In the genomic region with DNA sequence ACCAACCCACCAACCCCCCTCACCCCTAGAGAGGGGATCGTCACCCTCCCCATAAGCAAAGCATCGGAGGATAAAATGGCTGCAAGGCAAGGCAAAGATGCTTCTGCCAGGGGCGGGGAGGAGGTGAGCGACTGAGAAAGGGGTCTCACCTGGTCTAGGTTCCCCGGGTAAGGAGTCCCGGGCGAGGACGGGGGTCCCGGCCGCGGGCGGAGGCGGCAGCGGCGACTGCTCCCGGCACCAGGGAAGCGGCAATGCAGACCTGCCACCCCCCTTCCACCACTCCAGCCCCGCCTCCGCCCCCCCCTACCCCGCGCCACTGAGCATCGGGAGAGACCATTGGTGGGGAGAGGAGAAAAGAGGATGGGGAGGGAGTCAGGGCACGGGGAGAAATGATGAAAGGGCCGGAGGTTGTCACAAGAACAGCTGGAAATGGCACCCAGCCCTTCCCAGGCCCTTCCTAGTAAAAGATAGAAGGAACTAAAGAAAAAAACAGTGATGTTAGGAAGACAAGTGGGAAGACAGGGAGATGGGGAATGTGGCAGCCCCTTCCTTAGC, we compare ENCODE assay signal across 8 cellular contexts. TPM values are rescaled to one million over a fixed set of nuclear protein-coding genes. Genes with fewer than 3 reads are reported as not detected.
DNase-seq lines count a peak whose midpoint lies in the region; ATAC-seq, FAIRE-seq and TF ChIP-seq lines count a peak whose summit lies in the region.

A gene with protein sequence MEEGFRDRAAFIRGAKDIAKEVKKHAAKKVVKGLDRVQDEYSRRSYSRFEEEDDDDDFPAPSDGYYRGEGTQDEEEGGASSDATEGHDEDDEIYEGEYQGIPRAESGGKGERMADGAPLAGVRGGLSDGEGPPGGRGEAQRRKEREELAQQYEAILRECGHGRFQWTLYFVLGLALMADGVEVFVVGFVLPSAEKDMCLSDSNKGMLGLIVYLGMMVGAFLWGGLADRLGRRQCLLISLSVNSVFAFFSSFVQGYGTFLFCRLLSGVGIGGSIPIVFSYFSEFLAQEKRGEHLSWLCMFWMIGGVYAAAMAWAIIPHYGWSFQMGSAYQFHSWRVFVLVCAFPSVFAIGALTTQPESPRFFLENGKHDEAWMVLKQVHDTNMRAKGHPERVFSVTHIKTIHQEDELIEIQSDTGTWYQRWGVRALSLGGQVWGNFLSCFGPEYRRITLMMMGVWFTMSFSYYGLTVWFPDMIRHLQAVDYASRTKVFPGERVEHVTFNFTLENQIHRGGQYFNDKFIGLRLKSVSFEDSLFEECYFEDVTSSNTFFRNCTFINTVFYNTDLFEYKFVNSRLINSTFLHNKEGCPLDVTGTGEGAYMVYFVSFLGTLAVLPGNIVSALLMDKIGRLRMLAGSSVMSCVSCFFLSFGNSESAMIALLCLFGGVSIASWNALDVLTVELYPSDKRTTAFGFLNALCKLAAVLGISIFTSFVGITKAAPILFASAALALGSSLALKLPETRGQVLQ (minus strand): TSS at position 255 of the 555 bp plus-strand sequence. CDS start 4,004 bp downstream, outside the sequence.

- CTCF ChIA-PET in CD8-positive, alpha-beta T cell (lab: Charles Lee) = no interaction called here

- H3K9me3 Mint-ChIP-seq in CD8-positive, alpha-beta T cell = no peaks in the 10 kb centered on the region

- H3K36me3 ChIP-seq in CD8-positive, alpha-beta T cell (ENCODE audit: insufficient read depth, low read length) = peaks cover 4% of the 10 kb centered on the region
- H3K36me3 ChIP-seq in bronchial epithelial cell (ENCODE audit: control insufficient read depth, insufficient read depth, low read length) = no peaks in the 10 kb centered on the region

- POLR2A ChIA-PET in CD8-positive, alpha-beta T cell (lab: Charles Lee) = interaction anchor here (4.2 kb wide), 1 partner anchor 30 kb away, joined by 29 read pairs; a partner anchor contains a TSS

- TF ChIP-seq CTCF in CD8-positive, alpha-beta T cell (IDR thresholded peaks at IDR 0.05) = no peak
- TF ChIP-seq CTCF in bronchial epithelial cell (IDR thresholded peaks at IDR 0.05; ENCODE audit: insufficient read depth, low read length, severe bottlenecking) = no peak

- no peaks in the 10 kb centered on the region for H3K27me3 ChIP-seq in CD8-positive, alpha-beta T cell (ENCODE audit: insufficient read depth, low read length)
- H3K27me3 ChIP-seq in bronchial epithelial cell (ENCODE audit: control insufficient read depth, insufficient read depth, low read length) = peaks cover 4% of the 10 kb centered on the region

- intact Hi-C loops in CD8-positive, alpha-beta T cell (cut with DNase I, micrococcal nuclease) = loop anchor here in 1 of 2 experiments (2.0 kb wide), 1 partner anchor 19 kb away; a partner anchor contains a TSS

- peaks cover 10% of the 10 kb centered on the region for H3K36me3 Mint-ChIP-seq in CD8-positive, alpha-beta T cell
- no peaks in the 10 kb centered on the region for H3K36me3 Mint-ChIP-seq in T-helper 17 cell (ENCODE audit: low read depth)

- H3K4me1 ChIP-seq in CD8-positive, alpha-beta T cell (ENCODE audit: insufficient read depth, low read length) = peaks cover 34% of the 10 kb centered on the region

- H3K4me3 Mint-ChIP-seq in CD8-positive, alpha-beta T cell = peak within 1 kb of the TSS; percentile 90
- H3K4me3 Mint-ChIP-seq in T-helper 17 cell = peak within 1 kb of the TSS; percentile 90

- peak; percentile 81 for ATAC-seq in CD8-positive, alpha-beta T cell
- peak; percentile 72 for ATAC-seq in T-helper 17 cell
- ATAC-seq in GM18858 (IDR thresholded peaks at IDR 0.05; ENCODE audit: unreplicated experiment) = no peak

- H3K27me3 Mint-ChIP-seq in CD8-positive, alpha-beta T cell (ENCODE audit: low read depth) = no peaks in the 10 kb centered on the region
- H3K27me3 Mint-ChIP-seq in T-helper 17 cell = no peaks in the 10 kb centered on the region

- H3K27ac Mint-ChIP-seq in CD8-positive, alpha-beta T cell = peak within 1 kb of the TSS; percentile 49
- peak within 1 kb of the TSS; percentile 84 for H3K27ac Mint-ChIP-seq in T-helper 17 cell

- H3K4me1 Mint-ChIP-seq in CD8-positive, alpha-beta T cell (ENCODE audit: low read depth) = peaks cover 46% of the 10 kb centered on the region
- peaks cover 17% of the 10 kb centered on the region for H3K4me1 Mint-ChIP-seq in T-helper 17 cell

- no peaks in the 10 kb centered on the region for H3K9me3 ChIP-seq in CD8-positive, alpha-beta T cell (ENCODE audit: low read length)
- no peaks in the 10 kb centered on the region for H3K9me3 ChIP-seq in T-helper 17 cell (ENCODE audit: control insufficient read depth, low read length, poor library complexity, severe bottlenecking)

- H3K27ac ChIP-seq in CD8-positive, alpha-beta T cell (ENCODE audit: low read depth, low read length) = no peak within 1 kb of the TSS

- DNase-seq in CD8-positive, alpha-beta T cell = peak in 6 of 7 experiments; percentile 12 to 67 (median 48)
- DNase-seq in M059J (ENCODE audit: low read depth) = peak; percentile 62
- DNase-seq in T-helper 17 cell = peak in 2 of 3 donors; percentile 33 to 47
- DNase-seq in bronchial epithelial cell (ENCODE audit: low read depth) = no peak
- peak; percentile 49 for DNase-seq in iris pigment epithelial cell (ENCODE audit: low read depth)
- peak; percentile 15 to 40 for DNase-seq in stimulated activated CD4-positive, alpha-beta T cell treated with anti-CD3 and anti-CD28 coated beads, Interleukin-1b, Interleukin-23, amount 100 ng/mL, for 4 hours (ENCODE audit: low read depth in 2 of 2)
- no peak for DNase-seq in germinal center (ENCODE audit: low spot score)

- no peak for FAIRE-seq in bronchial epithelial cell (lab: Jason Lieb, UNC)

- H3K4me3 ChIP-seq in CD8-positive, alpha-beta T cell (ENCODE audit: low read depth, low read length) = peak within 1 kb of the TSS; percentile 57
- H3K4me3 ChIP-seq in bronchial epithelial cell (ENCODE audit: low read depth, low read length) = peak within 1 kb of the TSS; percentile 10

RNA-seq across cellular contexts. Expression of the gene that starts here (rescaled TPM):
- total RNA-seq in CD8-positive, alpha-beta T cell = 1 to 10 TPM; 2.9 to 3.3 TPM
- 13.1 and 20.5 TPM in 2 replicates for total RNA-seq in M059J (2014; rRNA removed; shearing (Covaris generic))
- total RNA-seq in T-helper 17 cell = 1 to 10 TPM; 4.6 to 4.7 TPM
- total RNA-seq in bronchial epithelial cell = 0.26 and 1.1 TPM in 2 replicates

Comparison
In these comparisons a context has a peak if more than half of its experiments do, and no peak if none do; other contexts are left out.
1. DNase-seq: peak in CD8-positive, alpha-beta T cell (6 of 7), M059J (single experiment), T-helper 17 cell (2 of 3), iris pigment epithelial cell (single experiment) and stimulated activated CD4-positive, alpha-beta T cell treated with anti-CD3 and anti-CD28 coated beads, Interleukin-1b, Interleukin-23, amount 100 ng/mL, for 4 hours (2 of 2); none in bronchial epithelial cell (single experiment) and germinal center (single experiment).